In the genomic region with DNA sequence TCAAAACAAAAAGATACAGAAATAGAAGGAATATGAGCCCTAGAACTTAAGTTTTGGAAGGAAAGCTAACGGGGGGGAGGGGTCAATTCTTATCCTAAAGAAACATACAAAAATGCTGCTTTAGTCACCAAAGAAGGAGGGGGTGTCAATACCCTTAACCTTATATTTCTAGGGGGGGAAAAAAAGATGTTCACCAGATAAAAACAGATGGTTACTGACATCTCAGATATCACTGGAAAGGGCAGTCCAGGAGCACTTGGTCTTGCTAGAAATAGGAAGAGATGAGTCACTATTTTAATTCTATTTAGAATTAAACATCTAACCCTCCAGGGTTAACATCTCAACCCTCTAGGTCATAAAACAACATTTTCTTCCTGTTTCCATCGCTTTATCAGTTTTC, we compare ENCODE assay signal across 8 cellular contexts. TPM values are rescaled to one million over a fixed set of nuclear protein-coding genes. Genes with fewer than 3 reads are reported as not detected.
DNase-seq lines count a peak whose midpoint lies in the region; ATAC-seq and TF ChIP-seq lines count a peak whose summit lies in the region.

No MANE protein-coding gene starts in this region.

- H3K36me3 ChIP-seq in GM06990 (ENCODE audit: control insufficient read depth, insufficient read depth, low read length): peaks cover 5% of the 10 kb centered on the region
- H3K36me3 ChIP-seq in esophagus muscularis mucosa: peaks cover 10 to 21% (median 17%) of the 10 kb centered on the region in 4 donors

- H3K27ac ChIP-seq in esophagus muscularis mucosa (replicated peaks in 1 of 4): peak overlapping the region; percentile 83 to 93 (median 91)

- H3K9me3 Mint-ChIP-seq in progenitor cell of endocrine pancreas (ENCODE audit: low read depth): no peaks in the 10 kb centered on the region

- H3K4me1 Mint-ChIP-seq in progenitor cell of endocrine pancreas (ENCODE audit: low read depth): peaks cover 34% of the 10 kb centered on the region

- H3K4me3 Mint-ChIP-seq in progenitor cell of endocrine pancreas (ENCODE audit: low read depth): peak overlapping the region; percentile 99

- TF ChIP-seq EP300 in esophagus muscularis mucosa (IDR thresholded peaks at IDR 0.05): no peak

- TF ChIP-seq CTCF in GM06990 (IDR thresholded peaks at IDR 0.05; ENCODE audit: insufficient read depth, low read length, poor library complexity, severe bottlenecking) (no peak), esophagus muscularis mucosa (IDR thresholded peaks at IDR 0.05) (no peak), progenitor cell of endocrine pancreas (IDR thresholded peaks at IDR 0.05; ENCODE audit: unreplicated experiment) (no peak)

- 50% methylated on average over 2 of the region's 2 CpGs for WGBS in esophagus muscularis mucosa

- peaks cover 3% of the 10 kb centered on the region for H3K36me3 Mint-ChIP-seq in progenitor cell of endocrine pancreas (ENCODE audit: insufficient read depth)

- intact Hi-C loops in esophagus muscularis mucosa (cut with DNase I): no loop called here

- ATAC-seq in HG02678 (IDR thresholded peaks at IDR 0.05; ENCODE audit: unreplicated experiment): no peak
- no peak for ATAC-seq in GM21381 (IDR thresholded peaks at IDR 0.05; ENCODE audit: unreplicated experiment)

- no peaks in the 10 kb centered on the region for H3K9me3 ChIP-seq in esophagus muscularis mucosa

- no peaks in the 10 kb centered on the region for H3K27me3 ChIP-seq in GM06990 (replicated peaks; ENCODE audit: control insufficient read depth, insufficient read depth, low read length)
- H3K27me3 ChIP-seq in esophagus muscularis mucosa: no peaks in the 10 kb centered on the region

- no peaks in the 10 kb centered on the region for H3K27me3 Mint-ChIP-seq in progenitor cell of endocrine pancreas

- TF ChIP-seq POLR2A in esophagus muscularis mucosa (IDR thresholded peaks at IDR 0.05; ENCODE audit: low read depth): no peak

- DNase-seq in GM06990 (ENCODE audit: extremely low read depth, insufficient read length) (no peak), RKO (ENCODE audit: low spot score) (peak; percentile 43), esophagus muscularis mucosa (ENCODE audit: extremely low spot score) (no peak), progenitor cell of endocrine pancreas (ENCODE audit: low spot score, unreplicated experiment) (no peak), LoVo (ENCODE audit: low spot score) (no peak), ureter (ENCODE audit: low spot score) (no peak)

- H3K4me3 ChIP-seq in GM06990 (replicated peaks; ENCODE audit: low read depth, low read length): peak overlapping the region; percentile 81
- peak overlapping the region in 3 of 4 donors; percentile 84 to 93 (median 91) for H3K4me3 ChIP-seq in esophagus muscularis mucosa

- peak overlapping the region; percentile 98 for H3K27ac Mint-ChIP-seq in progenitor cell of endocrine pancreas

- peaks cover 27 to 36% (median 31%) of the 10 kb centered on the region in 4 donors for H3K4me1 ChIP-seq in esophagus muscularis mucosa

RNA-seq across cellular contexts. Expression of gene DIAPH1, which starts 1.7 kb away (rescaled TPM):
- 10 to 100 TPM; 34.1 to 53.0 (median 45.9) TPM for total RNA-seq in esophagus muscularis mucosa
- total RNA-seq in progenitor cell of endocrine pancreas: 63.5 and 74.3 TPM in 2 replicates
- total RNA-seq in ureter: 86.5 TPM

RNA-seq across cellular contexts. Expression of gene HDAC3, which starts 19.5 kb away (rescaled TPM):
- total RNA-seq in esophagus muscularis mucosa: 10 to 100 TPM; 30.3 to 54.4 (median 44.3) TPM
- 101 and 103 TPM in 2 replicates for total RNA-seq in progenitor cell of endocrine pancreas
- total RNA-seq in ureter: 56.0 TPM

RNA-seq across cellular contexts. Expression of gene RELL2, which starts 19.7 kb away (rescaled TPM):
- total RNA-seq in esophagus muscularis mucosa (1 to 10 TPM; 1.2 to 5.1 (median 2.6) TPM), progenitor cell of endocrine pancreas (5.2 and 6.7 TPM in 2 replicates), ureter (4.4 TPM)

RNA-seq across cellular contexts. Expression of gene FCHSD1, which starts 34.1 kb away (rescaled TPM):
- total RNA-seq in esophagus muscularis mucosa (10 to 100 TPM; 10.4 to 21.8 (median 12.9) TPM), progenitor cell of endocrine pancreas (27.7 and 30.7 TPM in 2 replicates), ureter (33.5 TPM)
